Comparison of ENCODE assay signal across 29 cellular contexts in the genomic region with DNA sequence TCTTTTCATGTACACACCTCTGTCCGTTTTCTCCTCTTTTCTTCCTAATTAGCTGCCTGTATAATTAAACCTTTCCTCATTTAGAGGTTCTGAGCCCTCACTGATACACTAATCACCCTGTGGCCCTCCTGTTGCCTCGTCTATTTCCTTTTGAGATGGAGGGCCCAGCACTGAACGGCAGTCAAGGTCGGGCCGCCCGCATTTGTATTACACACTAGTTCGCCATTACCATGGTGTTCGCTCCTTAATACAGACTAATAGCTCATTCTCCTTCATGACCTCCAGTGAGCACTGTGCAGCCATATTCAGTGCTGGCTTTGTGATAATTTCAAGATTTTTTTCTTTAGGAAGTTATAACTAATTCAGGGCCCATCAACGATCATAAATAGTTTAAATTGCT.
"Had no signal": no experiment of that assay in that cellular context is flagged by ENCODE, and none has a peak within 500 bp of the region (broad histone marks: within the 10 kb centered on the region; RNA-seq: fewer than 3 reads in every experiment).

No MANE protein-coding gene starts in this region.

- H3K4me1 ChIP-seq: pancreas, prostate gland had no signal

- H3K4me1 Mint-ChIP-seq: central memory CD8-positive, alpha-beta T cell; naive B cell; stimulated activated naive B cell treated with anti-CD40 and anti-IgM and Interleukin-4, amounts not matched to agents 10 μg/mL and 1 μg/mL and 100 μg/mL, for 72 hours; T-cell had no signal

- H3K9me3 Mint-ChIP-seq: central memory CD8-positive, alpha-beta T cell had no signal

- H3K36me3 Mint-ChIP-seq: mesothelial cell of epicardium; naive B cell; stimulated activated naive B cell treated with anti-CD40 and anti-IgM and Interleukin-4, amounts not matched to agents 10 μg/mL and 1 μg/mL and 100 μg/mL, for 72 hours; T-cell had no signal

- ATAC-seq: activated CD4-positive, CD25-positive, alpha-beta regulatory T cell treated with anti-CD3 and anti-CD28 coated beads, Interleukin-2, amount 50 U/mL, for 24 hours; gastroesophageal sphincter; left cardiac atrium; left ventricle myocardium superior; pancreas; stimulated activated naive B cell treated with anti-CD40 and anti-IgM and Interleukin-4, amounts not matched to agents 10 μg/mL and 1 μg/mL and 100 μg/mL, for 72 hours; T-cell had no signal

- H3K27ac ChIP-seq: gastroesophageal sphincter, hepatocyte, neutrophil, pancreas, prostate gland, suprapubic skin, VCaP had no signal

- H3K9me3 ChIP-seq: gastroesophageal sphincter, neutrophil, pancreas, prostate gland, suprapubic skin, tibial artery had no signal

- H2AFZ ChIP-seq: hepatocyte had no signal

- DNase-seq: activated CD4-positive, alpha-beta T cell treated with anti-CD3 and anti-CD28 coated beads for 48 hours; activated CD4-positive, alpha-beta T cell treated with anti-CD3 and anti-CD28 coated beads, Interleukin-2, amount 50 U/mL, for 48 hours; activated CD8-positive, alpha-beta memory T cell treated with anti-CD3 and anti-CD28 coated beads, Interleukin-2, amount 50 U/mL, for 48 hours; activated gamma-delta T cell treated with Interleukin-2 at 50 U/mL for 16 hours; activated naive CD4-positive, alpha-beta T cell treated with anti-CD3 and anti-CD28 coated beads, Interleukin-2, amount 50 U/mL, for 16 hours; activated T-cell treated with anti-CD3 and anti-CD28 coated beads, Interleukin-2, amount 50 U/mL, for 24 hours; amygdala; dermis blood vessel endothelial cell; effector CD4-positive, alpha-beta T cell; left cardiac atrium; left ventricle myocardium superior; naive B cell; nephron progenitor cell; pancreas; retina; stimulated activated CD4-positive, alpha-beta T cell treated with anti-CD3 and anti-CD28 coated beads, Interleukin-1b, Interleukin-23, amount 100 ng/mL, for 48 hours; stimulated activated naive B cell treated with anti-CD40 and anti-IgM and Interleukin-4, amounts not matched to agents 10 μg/mL and 1 μg/mL and 100 μg/mL, for 72 hours; T-cell; tibial artery had no signal

- H3K79me2 ChIP-seq: hepatocyte had no signal

- H3K4me3 Mint-ChIP-seq: activated T-cell treated with anti-CD3 and anti-CD28 coated beads, Interleukin-2, amount 50 U/mL, for 24 hours; central memory CD8-positive, alpha-beta T cell; mesothelial cell of epicardium; naive B cell; nephron progenitor cell; stimulated activated naive B cell treated with anti-CD40 and anti-IgM and Interleukin-4, amounts not matched to agents 10 μg/mL and 1 μg/mL and 100 μg/mL, for 72 hours; T-cell had no signal

- H3K36me3 ChIP-seq: gastroesophageal sphincter, neutrophil, pancreas, prostate gland, suprapubic skin, tibial artery had no signal

- H3K27me3 ChIP-seq: tibial artery had no signal

- H3K27ac Mint-ChIP-seq: activated T-cell treated with anti-CD3 and anti-CD28 coated beads, Interleukin-2, amount 50 U/mL, for 24 hours; mesothelial cell of epicardium; nephron progenitor cell; stimulated activated naive B cell treated with anti-CD40 and anti-IgM and Interleukin-4, amounts not matched to agents 10 μg/mL and 1 μg/mL and 100 μg/mL, for 72 hours; T-cell had no signal

- H3K4me3 ChIP-seq: gastroesophageal sphincter, hepatocyte, pancreas, prostate gland, smooth muscle cell, suprapubic skin, tibial artery had no signal

- H3K4me2 ChIP-seq: hepatocyte, smooth muscle cell had no signal
